Comparison of ENCODE assay signal across 2 cellular contexts in genomic region chr5:179246227-179246626, GRCh38.
TF ChIP-seq lines count a peak whose summit lies in the region.

No MANE protein-coding gene starts in this region.

TF ChIP-seq in GM23338, 12 proteins besides CTCF, POLR2A, EP300 and RAD21:
- TF ChIP-seq ZNF462 (CRISPR knock-in tag; IDR thresholded peaks at IDR 0.05) = no peak
- TF ChIP-seq CREB1 (CRISPR knock-in tag; IDR thresholded peaks at IDR 0.05; ENCODE audit: low read depth) = no peak
- no peak for TF ChIP-seq STAT1 (IDR thresholded peaks at IDR 0.05; ENCODE audit: unreplicated experiment)
- no peak for TF ChIP-seq POLR2AphosphoS5 (IDR thresholded peaks at IDR 0.05; ENCODE audit: low read depth)
- TF ChIP-seq JUNB (IDR thresholded peaks at IDR 0.05; ENCODE audit: unreplicated experiment) = no peak
- TF ChIP-seq ETS1 (IDR thresholded peaks at IDR 0.05) = no peak

TF ChIP-seq in H1, 55 proteins besides CTCF, POLR2A, EP300 and RAD21 (continued from another document):
- TF ChIP-seq USF2 (IDR thresholded peaks at IDR 0.05; ENCODE audit: low read length) (no peak), KDM4A (IDR thresholded peaks at IDR 0.05; ENCODE audit: low read depth, low read length, severe bottlenecking) (no peak), BACH1 (IDR thresholded peaks at IDR 0.05; ENCODE audit: low read length) (no peak), SP1 (IDR thresholded peaks at IDR 0.05; ENCODE audit: low read depth, low read length) (no peak), MAFK (IDR thresholded peaks at IDR 0.05; ENCODE audit: low read depth, low read length) (no peak), TAF7 (optimal IDR thresholded peaks at IDR 0.05; ENCODE audit: borderline replicate concordance, low read depth, low read length) (no peak), RNF2 (IDR thresholded peaks at IDR 0.05; ENCODE audit: borderline replicate concordance, low read depth, low read length, missing control alignments, poor library complexity, severe bottlenecking) (no peak), TEAD4 (IDR thresholded peaks at IDR 0.05; ENCODE audit: low read depth, low read length) (no peak), NRF1 (IDR thresholded peaks at IDR 0.05; ENCODE audit: low read depth, low read length) (no peak), GTF2F1 (IDR thresholded peaks at IDR 0.05; ENCODE audit: borderline replicate concordance, low read depth, low read length) (no peak), SUZ12 (IDR thresholded peaks at IDR 0.05; ENCODE audit: low read length) (no peak), HDAC2 (IDR thresholded peaks at IDR 0.05; ENCODE audit: borderline replicate concordance in 1 of 2, low read depth in 2 of 2, low read length in 2 of 2) (no peak), CBX8 (IDR thresholded peaks at IDR 0.05; ENCODE audit: borderline replicate concordance, low read depth, low read length) (no peak)
